ENCODE assay signal across 12 cellular contexts in genomic region chr7:99120503-99120902, GRCh38. TPM values are rescaled to one million over a fixed set of nuclear protein-coding genes. Genes with fewer than 3 reads are reported as not detected.
DNase-seq lines count a peak whose midpoint lies in the region; ATAC-seq and TF ChIP-seq lines count a peak whose summit lies in the region.
"Had no signal": no experiment of that assay in that cellular context is flagged by ENCODE, and none has a peak within 500 bp of the region (broad histone marks: within the 10 kb centered on the region; RNA-seq: fewer than 3 reads in every experiment).

No MANE protein-coding gene starts in this region.

- DNase-seq in RPMI7951 (ENCODE audit: low read depth) = peak; percentile 47
- peak; percentile 75 for DNase-seq in fibroblast of peridontal ligament (ENCODE audit: extremely low read depth)
- DNase-seq in iPS-NIHi11 (ENCODE audit: low spot score) = no peak
- DNase-seq: activated T-cell treated with anti-CD3 and anti-CD28 coated beads, Interleukin-2, amount 50 U/mL, for 1 hour; naive B cell; stimulated activated CD4-positive, alpha-beta T cell treated with anti-CD3 and anti-CD28 coated beads, Interleukin-15, amount 100 ng/mL, for 24 hours had no signal

- peaks cover 5 to 42% (median 32%) of the 10 kb centered on the region in 11 experiments; a peak in 18 of 22 replicates for H3K36me3 ChIP-seq in BLaER1 treated with 17β-estradiol and CSF1 and Interleukin-3, amounts not matched to agents 10 nM and 100 nM
- no peaks in the 10 kb centered on the region for H3K36me3 ChIP-seq in rectal smooth muscle tissue (ENCODE audit: control insufficient read depth, insufficient read depth, low read length)

- H3K4me2 ChIP-seq in BLaER1 treated with 17β-estradiol and CSF1 and Interleukin-3, amounts not matched to agents 10 nM and 100 nM = peak overlapping the region; percentile 46 to 93 (median 81)

- H3K4me1 ChIP-seq in BLaER1 treated with 17β-estradiol and CSF1 and Interleukin-3, amounts not matched to agents 10 nM and 100 nM = peaks cover 44 to 85% (median 73%) of the 10 kb centered on the region in 10 experiments
- H3K4me1 ChIP-seq in rectal smooth muscle tissue (ENCODE audit: control insufficient read depth, insufficient read depth, low read length) = peaks cover 14% of the 10 kb centered on the region

- TF ChIP-seq POLR2A in GM18505 (IDR thresholded peaks at IDR 0.05; ENCODE audit: borderline replicate concordance, extremely low read depth, insufficient read depth, insufficient read length) = no peak

- H3K4me3 ChIP-seq in BLaER1 treated with 17β-estradiol and CSF1 and Interleukin-3, amounts not matched to agents 10 nM and 100 nM = peak overlapping the region in 7 of 10 experiments; percentile 18 to 42 (median 24); a peak in 9 of 20 replicates
- H3K4me3 ChIP-seq in rectal smooth muscle tissue (ENCODE audit: low read length) = peak overlapping the region; percentile 27

- peaks cover 7 to 46% (median 37%) of the 10 kb centered on the region in 11 experiments for H3K9me3 ChIP-seq in BLaER1 treated with 17β-estradiol and CSF1 and Interleukin-3, amounts not matched to agents 10 nM and 100 nM (replicated peaks in 1 of 11)

- peaks cover 0 to 70% (median 33%) of the 10 kb centered on the region in 11 experiments; a peak in 16 of 22 replicates for H4K20me1 ChIP-seq in BLaER1 treated with 17β-estradiol and CSF1 and Interleukin-3, amounts not matched to agents 10 nM and 100 nM

- H3K9ac ChIP-seq in BLaER1 treated with 17β-estradiol and CSF1 and Interleukin-3, amounts not matched to agents 10 nM and 100 nM = peak overlapping the region in 10 of 11 experiments; percentile 18 to 81 (median 70); a peak in 20 of 22 replicates
- H3K9ac ChIP-seq in rectal smooth muscle tissue (ENCODE audit: low read length) = no peak overlapping the region

- no peaks in the 10 kb centered on the region for H3K27me3 ChIP-seq in BLaER1 treated with 17β-estradiol and CSF1 and Interleukin-3, amounts not matched to agents 10 nM and 100 nM
- H3K27me3 ChIP-seq in rectal smooth muscle tissue (ENCODE audit: control insufficient read depth, insufficient read depth, low read length) = no peaks in the 10 kb centered on the region

- no peak for ATAC-seq in HG02642 (IDR thresholded peaks at IDR 0.05; ENCODE audit: poor library complexity, unreplicated experiment)
- no peak for ATAC-seq in GM18505 (IDR thresholded peaks at IDR 0.05; ENCODE audit: unreplicated experiment)
- no peak for ATAC-seq in GM18868 (IDR thresholded peaks at IDR 0.05; ENCODE audit: unreplicated experiment)

- H3K27ac ChIP-seq in BLaER1 treated with 17β-estradiol and CSF1 and Interleukin-3, amounts not matched to agents 10 nM and 100 nM = peak overlapping the region; percentile 62 to 95 (median 83); a peak in 21 of 22 replicates
- H3K27ac ChIP-seq in rectal smooth muscle tissue (ENCODE audit: low read depth, low read length) = peak overlapping the region; percentile 40
- H3K27ac ChIP-seq: VCaP had no signal

RNA-seq across cellular contexts. Expression of gene SMURF1, which starts 23.4 kb away (rescaled TPM):
- total RNA-seq in RPMI7951 (2014; rRNA removed; shearing (Covaris generic)) = 14.5 and 15.9 TPM in 2 replicates
